27 cellular contexts compared by ENCODE assay signal in the genomic region with DNA sequence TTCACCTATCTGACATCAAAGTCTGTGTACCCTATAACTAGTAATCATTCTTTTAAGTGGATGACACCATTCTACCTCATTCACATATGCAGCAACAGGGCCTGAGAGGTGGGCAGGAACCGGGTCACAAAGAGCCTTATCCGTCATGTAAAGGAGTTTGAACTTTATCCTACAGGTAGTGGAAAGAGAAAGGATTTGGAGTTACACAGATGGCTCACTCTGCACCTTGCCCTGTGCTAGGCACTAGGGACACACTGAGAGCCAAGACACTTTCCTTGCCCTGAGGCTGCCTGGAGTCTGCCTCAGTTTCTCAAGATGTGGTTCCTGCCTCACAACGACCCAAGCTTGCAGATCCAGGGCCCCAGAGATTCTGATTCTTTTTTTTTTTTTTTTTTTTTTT. TPM values are rescaled to one million over a fixed set of nuclear protein-coding genes. Genes with fewer than 3 reads are reported as not detected.
DNase-seq lines count a peak whose midpoint lies in the region; ATAC-seq, FAIRE-seq and TF ChIP-seq lines count a peak whose summit lies in the region.
"Had no signal": no experiment of that assay in that cellular context is flagged by ENCODE, and none has a peak within 500 bp of the region (broad histone marks: within the 10 kb centered on the region; RNA-seq: fewer than 3 reads in every experiment).

No MANE protein-coding gene starts in this region.

- FAIRE-seq in small intestine (lab: Jason Lieb, UNC) = no peak
- FAIRE-seq: A549, GM12878, GM12892, GM18507 had no signal

- no peak overlapping the region for H3K4me3 Mint-ChIP-seq in activated naive CD8-positive, alpha-beta T cell treated with anti-CD3 and anti-CD28 coated beads, Interleukin-2, amount 10 ng/mL, durations not matched to agents 7 days and 5 days
- H3K4me3 Mint-ChIP-seq in activated naive CD8-positive, alpha-beta T cell treated with anti-CD3 and anti-CD28 coated beads for 36 hours = no peak overlapping the region
- H3K4me3 Mint-ChIP-seq in Calu3 (ENCODE audit: low read depth, unreplicated experiment) = no peak overlapping the region
- H3K4me3 Mint-ChIP-seq: B cell; CD4-positive, alpha-beta T cell; CD8-positive, alpha-beta T cell had no signal

- H3K27ac ChIP-seq in colonic mucosa = no peak overlapping the region
- no peak overlapping the region for H3K27ac ChIP-seq in small intestine (ENCODE audit: low read depth in 1 of 2, low read length in 1 of 2)
- H3K27ac ChIP-seq in esophagus muscularis mucosa (replicated peaks in 1 of 4) = no peak overlapping the region
- H3K27ac ChIP-seq: 22Rv1; A549; BLaER1 treated with 17β-estradiol and CSF1 and Interleukin-3, amounts not matched to agents 10 nM and 100 nM; C4-2B had no signal

- H3K9me3 ChIP-seq in colonic mucosa (no peaks in the 10 kb centered on the region), mucosa of descending colon (no peaks in the 10 kb centered on the region), small intestine (ENCODE audit: control insufficient read depth, low read depth) (no peaks in the 10 kb centered on the region), esophagus muscularis mucosa (no peaks in the 10 kb centered on the region)
- H3K9me3 ChIP-seq: A549, Caco-2 had no signal

- H3K27me3 Mint-ChIP-seq in activated naive CD8-positive, alpha-beta T cell treated with anti-CD3 and anti-CD28 coated beads, Interleukin-2, amount 10 ng/mL, durations not matched to agents 7 days and 5 days = peaks cover 36% of the 10 kb centered on the region
- H3K27me3 Mint-ChIP-seq in activated naive CD8-positive, alpha-beta T cell treated with anti-CD3 and anti-CD28 coated beads for 36 hours = peaks cover 37% of the 10 kb centered on the region
- H3K27me3 Mint-ChIP-seq in Calu3 (ENCODE audit: unreplicated experiment) = peaks cover 11% of the 10 kb centered on the region

- H3K9me3 Mint-ChIP-seq in activated naive CD8-positive, alpha-beta T cell treated with anti-CD3 and anti-CD28 coated beads, Interleukin-2, amount 10 ng/mL, durations not matched to agents 7 days and 5 days = peaks cover 1% of the 10 kb centered on the region
- H3K9me3 Mint-ChIP-seq in activated naive CD8-positive, alpha-beta T cell treated with anti-CD3 and anti-CD28 coated beads for 36 hours = no peaks in the 10 kb centered on the region
- no peaks in the 10 kb centered on the region for H3K9me3 Mint-ChIP-seq in Calu3 (ENCODE audit: low read depth, unreplicated experiment)
- H3K9me3 Mint-ChIP-seq: CD4-positive, alpha-beta T cell; CD8-positive, alpha-beta T cell had no signal

- CTCF ChIA-PET in Calu3 (lab: Charles Lee) = no interaction called here

- H3K4me3 ChIP-seq in colonic mucosa (no peak overlapping the region), mucosa of descending colon (no peak overlapping the region), small intestine (ENCODE audit: low read depth in 1 of 2, low read length in 2 of 2) (no peak overlapping the region), esophagus muscularis mucosa (no peak overlapping the region)
- H3K4me3 ChIP-seq: A549; BLaER1 treated with 17β-estradiol and CSF1 and Interleukin-3, amounts not matched to agents 10 nM and 100 nM; GM12878 had no signal

- no peak for ATAC-seq in activated naive CD8-positive, alpha-beta T cell treated with anti-CD3 and anti-CD28 coated beads, Interleukin-2, amount 10 ng/mL, durations not matched to agents 7 days and 5 days (ENCODE audit: low read depth)
- ATAC-seq in mucosa of descending colon = peak; percentile 65
- ATAC-seq in HG02759 (IDR thresholded peaks at IDR 0.05; ENCODE audit: unreplicated experiment) = no peak
- ATAC-seq: A549; CD8-positive, alpha-beta T cell; GM12878 had no signal

- 42 to 69% (median 43%) methylated on average over 3 of the region's 3 CpGs for WGBS in small intestine, 3 donors
- whole genome bisulfite sequencing in esophagus muscularis mucosa = 95% methylated on average over 3 of the region's 3 CpGs

- H3K36me3 Mint-ChIP-seq in activated naive CD8-positive, alpha-beta T cell treated with anti-CD3 and anti-CD28 coated beads, Interleukin-2, amount 10 ng/mL, durations not matched to agents 7 days and 5 days = no peaks in the 10 kb centered on the region
- H3K36me3 Mint-ChIP-seq in activated naive CD8-positive, alpha-beta T cell treated with anti-CD3 and anti-CD28 coated beads for 36 hours = no peaks in the 10 kb centered on the region
- no peaks in the 10 kb centered on the region for H3K36me3 Mint-ChIP-seq in Calu3 (ENCODE audit: insufficient read depth, unreplicated experiment)
- H3K36me3 Mint-ChIP-seq: CD8-positive, alpha-beta T cell had no signal

- DNase-seq in activated naive CD8-positive, alpha-beta T cell treated with anti-CD3 and anti-CD28 coated beads, Interleukin-2, amount 10 ng/mL, durations not matched to agents 7 days and 5 days = no peak
- DNase-seq in activated naive CD8-positive, alpha-beta T cell treated with anti-CD3 and anti-CD28 coated beads for 36 hours = no peak
- DNase-seq in colonic mucosa (peak; percentile 15), mucosa of descending colon (no peak), small intestine (peak; percentile 70), Calu3 (no peak), esophagus muscularis mucosa (ENCODE audit: extremely low spot score) (no peak)
- DNase-seq: AML-193; Caco-2; CD4-positive, alpha-beta T cell; CD8-positive, alpha-beta T cell; DMS 273 treated with DMSO at 0.1 percent for 48 hours; DMS153; DMS53; DMS79; DND-41; EL; GDM1 had no signal

- POLR2A ChIA-PET in activated naive CD8-positive, alpha-beta T cell treated with anti-CD3 and anti-CD28 coated beads, Interleukin-2, amount 10 ng/mL, durations not matched to agents 7 days and 5 days (lab: Charles Lee) = no interaction called here

- no peak for TF ChIP-seq POLR2A in esophagus muscularis mucosa (IDR thresholded peaks at IDR 0.05; ENCODE audit: low read depth)

- peak overlapping the region; percentile 17 for H3K27ac Mint-ChIP-seq in activated naive CD8-positive, alpha-beta T cell treated with anti-CD3 and anti-CD28 coated beads, Interleukin-2, amount 10 ng/mL, durations not matched to agents 7 days and 5 days
- no peak overlapping the region for H3K27ac Mint-ChIP-seq in activated naive CD8-positive, alpha-beta T cell treated with anti-CD3 and anti-CD28 coated beads for 36 hours
- no peak overlapping the region for H3K27ac Mint-ChIP-seq in Calu3 (ENCODE audit: unreplicated experiment)
- H3K27ac Mint-ChIP-seq: B cell; CD4-positive, alpha-beta T cell; CD8-positive, alpha-beta T cell had no signal

- H3K36me3 ChIP-seq in colonic mucosa (no peaks in the 10 kb centered on the region), mucosa of descending colon (ENCODE audit: low read depth) (no peaks in the 10 kb centered on the region), small intestine (ENCODE audit: control insufficient read depth in 2 of 2, insufficient read depth in 2 of 2, low read length in 2 of 2) (no peaks in the 10 kb centered on the region), esophagus muscularis mucosa (no peaks in the 10 kb centered on the region)
- H3K36me3 ChIP-seq: BLaER1 treated with 17β-estradiol and CSF1 and Interleukin-3, amounts not matched to agents 10 nM and 100 nM had no signal

- H3K4me1 Mint-ChIP-seq in activated naive CD8-positive, alpha-beta T cell treated with anti-CD3 and anti-CD28 coated beads, Interleukin-2, amount 10 ng/mL, durations not matched to agents 7 days and 5 days = no peaks in the 10 kb centered on the region
- no peaks in the 10 kb centered on the region for H3K4me1 Mint-ChIP-seq in activated naive CD8-positive, alpha-beta T cell treated with anti-CD3 and anti-CD28 coated beads for 36 hours
- H3K4me1 Mint-ChIP-seq in Calu3 (ENCODE audit: low read depth, unreplicated experiment) = peaks cover 8% of the 10 kb centered on the region
- H3K4me1 Mint-ChIP-seq: B cell had no signal

- H3K27me3 ChIP-seq in colonic mucosa (no peaks in the 10 kb centered on the region), small intestine (ENCODE audit: control insufficient read depth in 2 of 2, insufficient read depth in 2 of 2, low read length in 2 of 2) (no peaks in the 10 kb centered on the region), esophagus muscularis mucosa (peaks cover 0 to 11% (median 0%) of the 10 kb centered on the region in 4 donors)
- H3K27me3 ChIP-seq: BLaER1 treated with 17β-estradiol and CSF1 and Interleukin-3, amounts not matched to agents 10 nM and 100 nM had no signal

- no peak for TF ChIP-seq CTCF in colonic mucosa (IDR thresholded peaks at IDR 0.05)
- no peak for TF ChIP-seq CTCF in mucosa of descending colon (IDR thresholded peaks at IDR 0.05)
- no peak for TF ChIP-seq CTCF in Calu3 (IDR thresholded peaks at IDR 0.05; ENCODE audit: unreplicated experiment)
- TF ChIP-seq CTCF in esophagus muscularis mucosa (IDR thresholded peaks at IDR 0.05) = no peak

- TF ChIP-seq EP300 in esophagus muscularis mucosa (IDR thresholded peaks at IDR 0.05) = no peak

- H3K9ac ChIP-seq in colonic mucosa (ENCODE audit: low read depth in 2 of 2, low read length in 2 of 2) = no peak overlapping the region
- H3K9ac ChIP-seq: BLaER1 treated with 17β-estradiol and CSF1 and Interleukin-3, amounts not matched to agents 10 nM and 100 nM had no signal

- BruUV-seq in Calu3 (replicated peaks; lab: Mats Ljungman, UMichigan) = no TSS peak

- no peaks in the 10 kb centered on the region for H3K4me1 ChIP-seq in colonic mucosa
- H3K4me1 ChIP-seq in mucosa of descending colon (ENCODE audit: low read depth) = no peaks in the 10 kb centered on the region
- peaks cover 0 to 1% of the 10 kb centered on the region in 2 donors for H3K4me1 ChIP-seq in small intestine (ENCODE audit: control insufficient read depth in 2 of 2, insufficient read depth in 1 of 2, low read depth in 1 of 2, low read length in 1 of 2)
- H3K4me1 ChIP-seq in esophagus muscularis mucosa = peaks cover 3 to 22% (median 21%) of the 10 kb centered on the region in 4 donors
- H3K4me1 ChIP-seq: A549 had no signal

- intact Hi-C loops in colonic mucosa (cut with DNase I) (no loop called here), mucosa of descending colon (cut with DNase I, micrococcal nuclease) (no loop called here), Calu3 (cut with micrococcal nuclease; ENCODE audit: unreplicated experiment) (no loop called here), esophagus muscularis mucosa (cut with DNase I) (no loop called here)

RNA-seq across cellular contexts. Expression of gene ACER3, which starts 14.3 kb away (rescaled TPM):
- 10 to 100 TPM; 10.4 to 13.2 TPM for total RNA-seq in activated naive CD8-positive, alpha-beta T cell treated with anti-CD3 and anti-CD28 coated beads, Interleukin-2, amount 10 ng/mL, durations not matched to agents 7 days and 5 days
- total RNA-seq in activated naive CD8-positive, alpha-beta T cell treated with anti-CD3 and anti-CD28 coated beads for 36 hours = 10 to 100 TPM; 10.7 to 11.6 TPM
- total RNA-seq in colonic mucosa (10 to 100 TPM; 25.0 to 36.4 TPM), mucosa of descending colon (10 to 100 TPM; 32.3 to 45.7 (median 39.2) TPM), Calu3 (2022) (19.9 and 21.0 TPM in 2 replicates), esophagus muscularis mucosa (10 to 100 TPM; 10.5 to 12.8 (median 11.2) TPM)
- polyA plus RNA-seq in small intestine = 1 to 10 TPM; 3.8 to 9.5 (median 3.8) TPM

Comparison
In these comparisons a context has a peak if more than half of its experiments do, and no peak if none do; other contexts are left out.
1. DNase-seq: peak in colonic mucosa (single experiment) and small intestine (single experiment); none in activated naive CD8-positive, alpha-beta T cell treated with anti-CD3 and anti-CD28 coated beads, Interleukin-2, amount 10 ng/mL, durations not matched to agents 7 days and 5 days (single experiment), activated naive CD8-positive, alpha-beta T cell treated with anti-CD3 and anti-CD28 coated beads for 36 hours (single experiment), mucosa of descending colon (0 of 3), Calu3 (single experiment) and esophagus muscularis mucosa (single experiment).